ENCODE assay signal across 8 cellular contexts in genomic region chr19:10751109-10751972, GRCh38. TPM values are rescaled to one million over a fixed set of nuclear protein-coding genes. Genes with fewer than 3 reads are reported as not detected.
DNase-seq lines count a peak whose midpoint lies in the region; ATAC-seq and TF ChIP-seq lines count a peak whose summit lies in the region.

No MANE protein-coding gene starts in this region.

- peaks cover 21% of the 10 kb centered on the region for H3K36me3 Mint-ChIP-seq in Calu3 (ENCODE audit: insufficient read depth, unreplicated experiment)

- H3K27ac ChIP-seq in cardiac muscle cell = peak overlapping the region; percentile 65
- peak overlapping the region; percentile 67 for H3K27ac ChIP-seq in psoas muscle
- no peak overlapping the region for H3K27ac ChIP-seq in Karpas-422 (ENCODE audit: low read length)

- no peak for TF ChIP-seq CTCF in Calu3 (IDR thresholded peaks at IDR 0.05; ENCODE audit: unreplicated experiment)
- TF ChIP-seq CTCF in cardiac muscle cell (IDR thresholded peaks at IDR 0.05; ENCODE audit: low read depth, low read length) = no peak
- TF ChIP-seq CTCF in psoas muscle (IDR thresholded peaks at IDR 0.05) = no peak

- H3K9ac ChIP-seq in Karpas-422 (ENCODE audit: low read length) = no peak overlapping the region

- no peaks in the 10 kb centered on the region for H3K27me3 Mint-ChIP-seq in Calu3 (ENCODE audit: unreplicated experiment)

- H3K9me3 ChIP-seq in cardiac muscle cell (ENCODE audit: low read depth) (no peaks in the 10 kb centered on the region), psoas muscle (no peaks in the 10 kb centered on the region), Karpas-422 (ENCODE audit: low read length) (no peaks in the 10 kb centered on the region)

- no peak overlapping the region for H3K4me2 ChIP-seq in Karpas-422 (ENCODE audit: low read depth, low read length, poor library complexity, severe bottlenecking)

- no peak overlapping the region for H3K4me3 ChIP-seq in cardiac muscle cell
- H3K4me3 ChIP-seq in psoas muscle = no peak overlapping the region
- H3K4me3 ChIP-seq in Karpas-422 (ENCODE audit: low read length) = no peak overlapping the region
- no peak overlapping the region for H3K4me3 ChIP-seq in H7 (ENCODE audit: insufficient read depth, low read depth, low read length)

- intact Hi-C loops in Calu3 (cut with micrococcal nuclease; ENCODE audit: unreplicated experiment) = no loop called here
- intact Hi-C loops in psoas muscle (cut with DNase I) = no loop called here

- H3K4me1 ChIP-seq in cardiac muscle cell (ENCODE audit: low read depth) (peaks cover 5% of the 10 kb centered on the region), psoas muscle (peaks cover 45% of the 10 kb centered on the region), Karpas-422 (ENCODE audit: low read length) (no peaks in the 10 kb centered on the region)

- CTCF ChIA-PET in Calu3 (lab: Charles Lee) (interaction anchor here (0.8 kb wide), 1 partner anchor 9 kb away, joined by 3 read pairs; no protein-coding TSS in a partner anchor), HEK293T (lab: Yijun Ruan, JAX) (interaction anchor here (0.8 kb wide), 1 partner anchor 14 kb away, joined by 3 read pairs; no protein-coding TSS in a partner anchor)

- peaks cover 90% of the 10 kb centered on the region for H3K79me2 ChIP-seq in Karpas-422 (ENCODE audit: low read length)

- H3K27me3 ChIP-seq in cardiac muscle cell (no peaks in the 10 kb centered on the region), psoas muscle (ENCODE audit: insufficient read depth in 3 of 3, low read length in 2 of 3) (no peaks in the 10 kb centered on the region), Karpas-422 (ENCODE audit: low read length) (no peaks in the 10 kb centered on the region), H7 (ENCODE audit: control insufficient read depth, insufficient read depth, low read length) (no peaks in the 10 kb centered on the region)

- BruUV-seq in Calu3 (replicated peaks; lab: Mats Ljungman, UMichigan) = no TSS peak

- peak; percentile 13 to 48 (median 43) for ATAC-seq in psoas muscle

- H3K4me3 Mint-ChIP-seq in Calu3 (ENCODE audit: low read depth, unreplicated experiment) = peak overlapping the region; percentile 46

- no peak overlapping the region for H2AFZ ChIP-seq in Karpas-422 (ENCODE audit: low read length)

- no peaks in the 10 kb centered on the region for H3K36me3 ChIP-seq in cardiac muscle cell
- H3K36me3 ChIP-seq in psoas muscle (ENCODE audit: insufficient read depth in 1 of 2, low read depth in 1 of 2) = no peaks in the 10 kb centered on the region
- H3K36me3 ChIP-seq in Karpas-422 (ENCODE audit: insufficient read depth, low read length) = no peaks in the 10 kb centered on the region
- no peaks in the 10 kb centered on the region; the same call in 1 of the 2 replicates for H3K36me3 ChIP-seq in H7 (replicated peaks; ENCODE audit: control insufficient read depth, insufficient read depth, low read length)

- no peaks in the 10 kb centered on the region for H3K9me3 Mint-ChIP-seq in Calu3 (ENCODE audit: low read depth, unreplicated experiment)

- H4K20me1 ChIP-seq in Karpas-422 (ENCODE audit: insufficient read depth, low read depth, low read length) = peaks cover 31% of the 10 kb centered on the region

- DNase-seq in Calu3 (peak; percentile 41), UCSD-AML1 (lab: John Stamatoyannopoulos, UW; ENCODE audit: unreplicated experiment) (peak; percentile 43), cardiac muscle cell (ENCODE audit: low read depth in 1 of 2, low spot score in 1 of 2) (no peak), psoas muscle (no peak), Karpas-422 (no peak), DMS114 treated with DMSO at 0.1 percent for 48 hours (lab: John Stamatoyannopoulos, UW; ENCODE audit: unreplicated experiment) (no peak), H7 (no peak), HEK293T (ENCODE audit: extremely low spot score) (no peak)

- peak overlapping the region; percentile 51 for H3K27ac Mint-ChIP-seq in Calu3 (ENCODE audit: unreplicated experiment)

- POLR2A ChIA-PET in HEK293T (lab: Yijun Ruan, JAX) = no interaction called here

- 58 to 68% (median 65%) methylated on average over 21 of the region's 21 CpGs for WGBS in psoas muscle, 3 donors

- peaks cover 39% of the 10 kb centered on the region for H3K4me1 Mint-ChIP-seq in Calu3 (ENCODE audit: low read depth, unreplicated experiment)

- no peaks in the 10 kb centered on the region for H3K9me2 ChIP-seq in Karpas-422 (replicated peaks; ENCODE audit: insufficient read depth, low read length)

TF ChIP-seq in HEK293T, 16 proteins besides CTCF, POLR2A, EP300 and RAD21:
- TF ChIP-seq NFRKB (IDR thresholded peaks at IDR 0.05) = no peak
- no peak for TF ChIP-seq ZNF384 (IDR thresholded peaks at IDR 0.05)

RNA-seq across cellular contexts. Expression of gene DNM2, which starts 33.5 kb away (rescaled TPM):
- total RNA-seq in Calu3 (2022) (126 and 138 TPM in 2 replicates), cardiac muscle cell (122 and 124 TPM in 2 replicates), psoas muscle (100 to 1,000 TPM; 117 to 143 (median 130) TPM)
- polyA plus RNA-seq in cardiac muscle cell (132 and 146 TPM in 2 replicates), psoas muscle (100 to 1,000 TPM in 1 of 3 donors, 10 to 100 TPM in 2; 70.6 to 149 (median 74.1) TPM)
- total RNA-seq in Karpas-422 (2014; rRNA removed; shearing (Covaris generic); ENCODE audit: low replicate concordance) = 91.1 and 93.7 TPM in 2 replicates
- 77.6 and 89.9 TPM in 2 replicates for total RNA-seq in H7 (2014; rRNA removed; shearing (Covaris generic))

RNA-seq across cellular contexts. Expression of gene QTRT1, which starts 50.1 kb away (rescaled TPM):
- 44.1 and 44.9 TPM in 2 replicates for total RNA-seq in Calu3 (2022)
- 30.6 and 35.0 TPM in 2 replicates for total RNA-seq in cardiac muscle cell
- polyA plus RNA-seq in cardiac muscle cell = 70.8 and 84.1 TPM in 2 replicates
- 10 to 100 TPM; 24.7 to 28.8 (median 27.1) TPM for total RNA-seq in psoas muscle
- polyA plus RNA-seq in psoas muscle = 10 to 100 TPM; 15.9 to 33.4 (median 28.6) TPM
- 28.2 and 44.4 TPM in 2 replicates for total RNA-seq in Karpas-422 (2014; rRNA removed; shearing (Covaris generic); ENCODE audit: low replicate concordance)
- 52.4 and 64.9 TPM in 2 replicates for total RNA-seq in H7 (2014; rRNA removed; shearing (Covaris generic))

Comparison
In these comparisons a context has a peak if more than half of its experiments do, and no peak if none do; other contexts are left out.
1. DNase-seq: peak in Calu3 (single experiment) and UCSD-AML1 (single experiment); none in cardiac muscle cell (0 of 2), psoas muscle (0 of 2), Karpas-422 (single experiment), DMS114 treated with DMSO at 0.1 percent for 48 hours (single experiment), H7 (single experiment) and HEK293T (single experiment).